ENCODE assay signal across 1 cellular context in genomic region chr13:91601273-91601672, GRCh38.
TF ChIP-seq lines count a peak whose summit lies in the region.

No MANE protein-coding gene starts in this region.

TF ChIP-seq in K562, 482 proteins besides CTCF, POLR2A, EP300 and RAD21 (continued from another document):
- TF ChIP-seq HOMEZ (CRISPR knock-in tag; IDR thresholded peaks at IDR 0.05) (no peak), JUND (IDR thresholded peaks at IDR 0.05; ENCODE audit: borderline replicate concordance, low read depth, low read length) (no peak), JUND (tag; IDR thresholded peaks at IDR 0.05; ENCODE audit: borderline replicate concordance, low read depth, low read length) (no peak), BMI1 (IDR thresholded peaks at IDR 0.05; ENCODE audit: low read length) (no peak), SMAD2 (IDR thresholded peaks at IDR 0.05; ENCODE audit: low read depth, low read length) (no peak), CREM (IDR thresholded peaks at IDR 0.05; ENCODE audit: low read depth) (no peak), ZNF3 (CRISPR knock-in tag; IDR thresholded peaks at IDR 0.05) (no peak), ZNF398 (CRISPR knock-in tag; IDR thresholded peaks at IDR 0.05) (no peak), PURB (CRISPR knock-in tag; IDR thresholded peaks at IDR 0.05; ENCODE audit: low read depth) (no peak)
